In the genomic region with DNA sequence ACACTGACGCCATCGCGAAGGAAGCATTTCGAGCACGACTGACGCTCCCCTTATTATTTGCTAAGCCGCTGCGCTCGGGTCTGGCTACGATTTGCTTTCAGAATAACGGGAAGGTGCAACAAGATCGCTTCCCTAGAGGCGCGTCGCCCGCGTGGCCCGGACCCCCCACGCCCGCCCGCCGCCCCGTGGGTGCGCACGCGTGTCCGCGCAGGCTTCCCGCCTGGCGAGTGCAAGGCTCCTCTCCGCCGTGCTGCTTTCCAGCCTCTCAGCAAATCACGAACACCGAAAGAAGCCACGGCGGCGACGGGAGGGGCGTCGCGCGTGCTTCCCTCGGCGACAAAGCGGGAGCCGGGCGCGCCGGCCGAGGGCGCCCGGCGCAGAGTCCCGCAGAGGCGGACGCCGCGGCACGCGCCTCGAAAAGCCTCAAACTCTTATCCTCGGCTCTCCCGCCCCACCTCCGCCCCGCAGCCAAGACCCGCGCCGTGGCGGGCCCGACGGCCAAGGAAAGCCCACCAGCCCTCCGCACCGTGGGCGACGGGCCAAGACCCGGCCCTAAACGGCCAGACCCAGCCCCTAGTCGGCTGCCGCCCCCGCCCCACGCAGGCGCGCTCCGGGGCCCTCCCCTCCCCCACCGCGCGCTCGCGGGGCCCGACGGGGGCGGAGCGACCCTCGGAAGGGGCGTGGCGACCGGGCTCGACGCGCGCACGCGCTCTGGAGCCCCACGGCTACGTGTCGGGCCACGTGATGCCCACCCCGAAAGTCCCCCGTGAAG, we compare ENCODE assay signal across 8 cellular contexts.
DNase-seq lines count a peak whose midpoint lies in the region; ATAC-seq and TF ChIP-seq lines count a peak whose summit lies in the region.

No MANE protein-coding gene starts in this region.

- DNase-seq in NCI-H2029 (lab: John Stamatoyannopoulos, UW) (peak; percentile 71), choroid plexus epithelial cell (ENCODE audit: low read depth) (peak; percentile 96), kidney tubule cell (ENCODE audit: low spot score) (peak; percentile 92)
- peak; percentile 90 for DNase-seq in activated CD4-positive, alpha-beta T cell treated with anti-CD3 and anti-CD28 coated beads for 4 hours
- peak; percentile 74 to 82 for DNase-seq in stimulated activated CD4-positive, alpha-beta T cell treated with anti-CD3 and anti-CD28 coated beads, Interleukin-15, amount 100 ng/mL, for 48 hours (ENCODE audit: low read depth in 2 of 2)

- H3K27ac ChIP-seq in 22Rv1, result peak overlapping the region; percentile 88

- H3K4me3 ChIP-seq in choroid plexus epithelial cell (ENCODE audit: low read depth, low read length), result peak overlapping the region; percentile 83

- peak; percentile 60 for ATAC-seq in GM18498 (IDR thresholded peaks at IDR 0.05; ENCODE audit: unreplicated experiment)
- peak; percentile 43 for ATAC-seq in HG02870 (IDR thresholded peaks at IDR 0.05; ENCODE audit: unreplicated experiment)

- TF ChIP-seq CTCF in 22Rv1 (IDR thresholded peaks at IDR 0.05) (no peak), choroid plexus epithelial cell (conservative IDR thresholded peaks at IDR 0.05; ENCODE audit: low read depth, low read length) (no peak)

Comparison
In these comparisons a context has a peak if more than half of its experiments do, and no peak if none do; other contexts are left out.
1. Peak in every context shown above with its lines: DNase-seq, ATAC-seq, H3K4me3 ChIP-seq and H3K27ac ChIP-seq.